ENCODE assay signal across 16 cellular contexts in genomic region chr4:87045659-87046058, GRCh38.
DNase-seq lines count a peak whose midpoint lies in the region; ATAC-seq, FAIRE-seq and TF ChIP-seq lines count a peak whose summit lies in the region.
"Had no signal": no experiment of that assay in that cellular context is flagged by ENCODE, and none has a peak within 500 bp of the region (broad histone marks: within the 10 kb centered on the region; RNA-seq: fewer than 3 reads in every experiment).

No MANE protein-coding gene starts in this region.

- H3K4me1 Mint-ChIP-seq in astrocyte (ENCODE audit: low read depth, unreplicated experiment) = peaks cover 17% of the 10 kb centered on the region
- peaks cover 39% of the 10 kb centered on the region for H3K4me1 Mint-ChIP-seq in neural crest cell
- peaks cover 34 to 35% of the 10 kb centered on the region in 2 experiments for H3K4me1 Mint-ChIP-seq in H9

- no peak overlapping the region for H3K4me3 ChIP-seq in astrocyte (ENCODE audit: insufficient read depth, low read depth, low read length)
- H3K4me3 ChIP-seq in heart left ventricle = peak overlapping the region in 9 of 12 donors; percentile 0 to 37 (median 25)
- no peak overlapping the region for H3K4me3 ChIP-seq in thyroid gland (replicated peaks in 1 of 3)
- H3K4me3 ChIP-seq: BLaER1, GM12878 had no signal

- H3K9me3 ChIP-seq in astrocyte (ENCODE audit: insufficient read depth, low read depth, low read length) (no peaks in the 10 kb centered on the region), heart left ventricle (no peaks in the 10 kb centered on the region), thyroid gland (no peaks in the 10 kb centered on the region), H9 (ENCODE audit: control insufficient read depth, low read depth, low read length) (no peaks in the 10 kb centered on the region)
- H3K9me3 ChIP-seq: BLaER1 had no signal

- TF ChIP-seq CTCF in astrocyte (IDR thresholded peaks at IDR 0.05; ENCODE audit: insufficient read depth, low read depth, low read length) (no peak), heart left ventricle (IDR thresholded peaks at IDR 0.05) (no peak), neural crest cell (conservative IDR thresholded peaks at IDR 0.05) (no peak), thyroid gland (IDR thresholded peaks at IDR 0.05) (no peak), H9 (conservative IDR thresholded peaks at IDR 0.05) (no peak)

- H3K79me2 ChIP-seq in astrocyte (ENCODE audit: insufficient read depth, low read length) = peaks cover 27% of the 10 kb centered on the region
- peaks cover 16% of the 10 kb centered on the region; the same call in 1 of the 2 replicates for H3K79me2 ChIP-seq in H9 (ENCODE audit: insufficient read depth, low read length)

- H3K27ac ChIP-seq in astrocyte (ENCODE audit: low read depth, low read length) (no peak overlapping the region), heart left ventricle (peak overlapping the region; percentile 67 to 89 (median 84)), thyroid gland (peak overlapping the region; percentile 69 to 89 (median 75)), H9 (ENCODE audit: insufficient read length, low read depth, low read length) (no peak overlapping the region)
- H3K27ac ChIP-seq: BLaER1 had no signal

- intact Hi-C loops in heart left ventricle (cut with DNase I) (loop anchor here in 4 of 10 donors (5.0 kb wide), 1 partner anchor 38 kb away; no protein-coding TSS in a partner anchor), thyroid gland (cut with DNase I) (no loop called here)

- 26 to 50% (median 31%) methylated on average over 3 of the region's 3 CpGs for WGBS in heart left ventricle, 4 donors
- 64 to 70% methylated on average over 3 of the region's 3 CpGs for WGBS in thyroid gland, 2 donors
- WGBS in H9 (ENCODE audit: extremely low coverage, insufficient read length, low lambda C conversion rate) = no CpG with 5 or more reads among the region's 3 CpGs

- no peaks in the 10 kb centered on the region for H3K9me3 Mint-ChIP-seq in astrocyte (ENCODE audit: unreplicated experiment)
- no peaks in the 10 kb centered on the region for H3K9me3 Mint-ChIP-seq in neural crest cell
- H3K9me3 Mint-ChIP-seq in H9 = no peaks in the 10 kb centered on the region
- H3K9me3 Mint-ChIP-seq: activated naive CD4-positive, alpha-beta T cell treated with anti-CD3 and anti-CD28 coated beads, Interleukin-2, amount 10 ng/mL, durations not matched to agents 7 days and 5 days; dendritic cell treated with granulocyte-macrophage colony-stimulating factor and Interleukin-4, amounts not matched to agents 40 ng/mL and 50 ng/mL, for 4 days had no signal

- H3K4me2 ChIP-seq in astrocyte (ENCODE audit: low read length) (no peak overlapping the region), H9 (ENCODE audit: insufficient read depth, insufficient read length, low read length) (no peak overlapping the region)
- H3K4me2 ChIP-seq: BLaER1 had no signal

- peak in 2 of 4 donors; percentile 4 to 19 for ATAC-seq in heart left ventricle
- ATAC-seq: GM12878 had no signal

- no peaks in the 10 kb centered on the region for H3K27me3 ChIP-seq in astrocyte (ENCODE audit: insufficient read depth, low read length)
- H3K27me3 ChIP-seq in heart left ventricle = no peaks in the 10 kb centered on the region
- H3K27me3 ChIP-seq in thyroid gland = no peaks in the 10 kb centered on the region
- H3K27me3 ChIP-seq in H9 (ENCODE audit: insufficient read depth, low read length) = no peaks in the 10 kb centered on the region
- H3K27me3 ChIP-seq: BLaER1 had no signal

- H3K4me1 ChIP-seq in astrocyte (ENCODE audit: insufficient read depth, low read length) (peaks cover 3% of the 10 kb centered on the region), heart left ventricle (peaks cover 30 to 90% (median 74%) of the 10 kb centered on the region in 12 donors), thyroid gland (peaks cover 91 to 98% of the 10 kb centered on the region in 2 donors), H9 (ENCODE audit: insufficient read depth, low read length) (peaks cover 14% of the 10 kb centered on the region)

- H2AK5ac ChIP-seq in H9 (ENCODE audit: insufficient read length, low read length) = no peak overlapping the region

- no peak overlapping the region for H2BK120ac ChIP-seq in H9 (ENCODE audit: low read depth, low read length, poor library complexity, severe bottlenecking)

- H3K27me3 Mint-ChIP-seq in astrocyte (ENCODE audit: low read depth, unreplicated experiment) (no peaks in the 10 kb centered on the region), neural crest cell (ENCODE audit: low read depth) (no peaks in the 10 kb centered on the region), H9 (ENCODE audit: low read depth) (no peaks in the 10 kb centered on the region; the same call in 1 of the 2 replicates)
- H3K27me3 Mint-ChIP-seq: activated naive CD4-positive, alpha-beta T cell treated with anti-CD3 and anti-CD28 coated beads, Interleukin-2, amount 10 ng/mL, durations not matched to agents 7 days and 5 days; dendritic cell treated with granulocyte-macrophage colony-stimulating factor and Interleukin-4, amounts not matched to agents 40 ng/mL and 50 ng/mL, for 4 days had no signal

- H4K8ac ChIP-seq in H9 (replicated peaks; ENCODE audit: insufficient read length, low read depth, low read length) = no peak overlapping the region

- H3K9ac ChIP-seq in astrocyte (ENCODE audit: low read length) (no peak overlapping the region), H9 (ENCODE audit: extremely low read depth, insufficient read length, low read length) (no peak overlapping the region)
- H3K9ac ChIP-seq: BLaER1 had no signal

- FAIRE-seq in astrocyte (lab: Jason Lieb, UNC) = no peak
- no peak for FAIRE-seq in H54 (lab: Jason Lieb, UNC)
- FAIRE-seq: frontal cortex, GM12878 had no signal

- H3K4ac ChIP-seq in H9 (ENCODE audit: low read depth, low read length) = no peak overlapping the region

- no peak overlapping the region for H2BK12ac ChIP-seq in H9 (ENCODE audit: insufficient read length, low read depth, low read length)

- H4K91ac ChIP-seq in H9 (ENCODE audit: insufficient read length, low read depth, low read length) = no peak overlapping the region

- H3K4me3 Mint-ChIP-seq in astrocyte (ENCODE audit: unreplicated experiment) (no peak overlapping the region), neural crest cell (no peak overlapping the region), H9 (no peak overlapping the region)
- H3K4me3 Mint-ChIP-seq: activated naive CD4-positive, alpha-beta T cell treated with anti-CD3 and anti-CD28 coated beads, Interleukin-2, amount 10 ng/mL, durations not matched to agents 7 days and 5 days; dendritic cell treated with granulocyte-macrophage colony-stimulating factor and Interleukin-4, amounts not matched to agents 40 ng/mL and 50 ng/mL, for 4 days had no signal

- TF ChIP-seq POLR2A in heart left ventricle (IDR thresholded peaks at IDR 0.05) = no peak
- TF ChIP-seq POLR2A in thyroid gland (IDR thresholded peaks at IDR 0.05) = no peak
- no peak for TF ChIP-seq POLR2A in H54 (IDR thresholded peaks at IDR 0.05; ENCODE audit: low read depth, low read length)

- H3K18ac ChIP-seq in H9 (ENCODE audit: insufficient read length, low read depth, low read length) = no peak overlapping the region

- H3K27ac Mint-ChIP-seq in astrocyte (ENCODE audit: unreplicated experiment) = peak overlapping the region; percentile 15
- H3K27ac Mint-ChIP-seq in neural crest cell (ENCODE audit: unreplicated experiment) = peak overlapping the region; percentile 73
- no peak overlapping the region; a peak in 1 of 7 replicates for H3K27ac Mint-ChIP-seq in H9
- H3K27ac Mint-ChIP-seq: activated naive CD4-positive, alpha-beta T cell treated with anti-CD3 and anti-CD28 coated beads, Interleukin-2, amount 10 ng/mL, durations not matched to agents 7 days and 5 days; dendritic cell treated with granulocyte-macrophage colony-stimulating factor and Interleukin-4, amounts not matched to agents 40 ng/mL and 50 ng/mL, for 4 days had no signal

- DNase-seq in astrocyte (ENCODE audit: low read depth) = no peak
- no peak for DNase-seq in heart left ventricle
- no peak for DNase-seq in neural crest cell (ENCODE audit: low read depth, low spot score)
- no peak for DNase-seq in thyroid gland
- DNase-seq in H9 = no peak
- DNase-seq in GM19240 (ENCODE audit: insufficient read length, low spot score) = no peak
- DNase-seq in H54 (ENCODE audit: insufficient read length, low spot score) = no peak
- no peak for DNase-seq in dedifferentiated amniotic fluid mesenchymal stem cell (ENCODE audit: extremely low spot score)
- DNase-seq: activated naive CD4-positive, alpha-beta T cell treated with anti-CD3 and anti-CD28 coated beads, Interleukin-2, amount 10 ng/mL, durations not matched to agents 7 days and 5 days; NCI-H1930; NCI-H748 treated with DMSO at 0.1 percent for 48 hours; stimulated activated CD4-positive, alpha-beta T cell treated with anti-CD3 and anti-CD28 coated beads, Interleukin-2, amount 100 ng/mL, for 48 hours had no signal

- H4K5ac ChIP-seq in H9 (ENCODE audit: insufficient read length, low read depth, low read length) = no peak overlapping the region

- no peak overlapping the region for H3T11ph ChIP-seq in H9 (ENCODE audit: low read length)

- no peaks in the 10 kb centered on the region for H3K23me2 ChIP-seq in H9 (ENCODE audit: insufficient read length, low read depth, low read length, poor library complexity, severe bottlenecking)

- H3K79me1 ChIP-seq in H9 (ENCODE audit: insufficient read depth, low read depth, low read length, poor library complexity, severe bottlenecking) = peaks cover 3% of the 10 kb centered on the region

- H2AFZ ChIP-seq in astrocyte (ENCODE audit: low read depth, low read length) = no peak overlapping the region
- H2AFZ ChIP-seq in H9 (ENCODE audit: low read length) = no peak overlapping the region

- no peak overlapping the region for H2BK5ac ChIP-seq in H9 (ENCODE audit: insufficient read length, low read length)

- peaks cover 7% of the 10 kb centered on the region for H3K36me3 Mint-ChIP-seq in astrocyte (ENCODE audit: low read depth, unreplicated experiment)
- H3K36me3 Mint-ChIP-seq in neural crest cell (ENCODE audit: low read depth) = peaks cover 9% of the 10 kb centered on the region
- H3K36me3 Mint-ChIP-seq in H9 (ENCODE audit: insufficient read depth in 1 of 3, low read depth in 3 of 3) = peaks cover 10 to 26% (median 17%) of the 10 kb centered on the region in 3 experiments

- H2BK20ac ChIP-seq in H9 (ENCODE audit: low read depth, low read length, poor library complexity, severe bottlenecking) = no peak overlapping the region

- H3K36me3 ChIP-seq in astrocyte (ENCODE audit: insufficient read depth, low read length) = no peaks in the 10 kb centered on the region
- H3K36me3 ChIP-seq in heart left ventricle = peaks cover 0 to 27% (median 14%) of the 10 kb centered on the region in 9 donors
- peaks cover 9 to 12% of the 10 kb centered on the region in 2 donors for H3K36me3 ChIP-seq in thyroid gland

- no peak overlapping the region for H2BK15ac ChIP-seq in H9 (ENCODE audit: low read depth, low read length)

- H4K20me1 ChIP-seq in astrocyte (ENCODE audit: insufficient read depth, low read length) (peaks cover 40% of the 10 kb centered on the region), H9 (ENCODE audit: control insufficient read depth, insufficient read depth, insufficient read length) (no peaks in the 10 kb centered on the region)

- no peak overlapping the region for H3K14ac ChIP-seq in H9 (ENCODE audit: insufficient read depth, low read length)

- no peak overlapping the region for H3K23ac ChIP-seq in H9 (ENCODE audit: insufficient read length, low read depth, low read length)

- H3K56ac ChIP-seq in H9 (ENCODE audit: insufficient read length, low read depth, low read length) = no peak overlapping the region

Comparison
In these comparisons a context has a peak if more than half of its experiments do, and no peak if none do; other contexts are left out.
1. H3K27ac ChIP-seq: peak in heart left ventricle (12 of 12) and thyroid gland (3 of 3); none in astrocyte (single experiment) and H9 (single experiment).
2. H3K4me3 ChIP-seq: peak in heart left ventricle (9 of 12); none in astrocyte (single experiment) and thyroid gland (0 of 3).
3. H3K27ac Mint-ChIP-seq: peak in astrocyte (single experiment) and neural crest cell (single experiment); none in H9 (0 of 3).